ENCODE assay signal across 15 cellular contexts in genomic region chr19:35224681-35225604, GRCh38. TPM values are rescaled to one million over a fixed set of nuclear protein-coding genes. Genes with fewer than 3 reads are reported as not detected.
DNase-seq lines count a peak whose midpoint lies in the region; ATAC-seq, FAIRE-seq and TF ChIP-seq lines count a peak whose summit lies in the region.
"Had no signal": no experiment of that assay in that cellular context is flagged by ENCODE, and none has a peak within 500 bp of the region (broad histone marks: within the 10 kb centered on the region; RNA-seq: fewer than 3 reads in every experiment).

No MANE protein-coding gene starts in this region.

- 0 out of 2 replicates have a peak, but pooled peaks cover 5% of the 10 kb centered on the region for H3K4me1 Mint-ChIP-seq in HFFc6 (ENCODE audit: low read depth)

- no peak for FAIRE-seq in HepG2 (lab: Jason Lieb, UNC)

- no peak overlapping the region for H3K27ac ChIP-seq in left ventricle myocardium inferior (replicated peaks)
- H3K27ac ChIP-seq in HepG2 (ENCODE audit: extremely low read length, insufficient read depth, low read length) = no peak overlapping the region
- no peak overlapping the region for H3K27ac ChIP-seq in upper lobe of right lung
- H3K27ac ChIP-seq: tibial artery had no signal

- H3K4me2 ChIP-seq in HepG2 (ENCODE audit: low read depth, low read length) = no peak overlapping the region

- peaks cover 25% of the 10 kb centered on the region for H3K27me3 Mint-ChIP-seq in HFFc6 (ENCODE audit: insufficient read depth)

- no peaks in the 10 kb centered on the region for H3K79me2 ChIP-seq in HepG2 (ENCODE audit: insufficient read depth, low read length)

- TF ChIP-seq POLR2A in HepG2 (IDR thresholded peaks at IDR 0.05; ENCODE audit: insufficient read depth in 1 of 2, low read depth in 2 of 2, low read length in 2 of 2) (no peak), GM18505 (IDR thresholded peaks at IDR 0.05; ENCODE audit: borderline replicate concordance, extremely low read depth, insufficient read depth, insufficient read length) (no peak)

- no peak overlapping the region for H3K4me3 Mint-ChIP-seq in HFFc6

- H2AFZ ChIP-seq in HepG2 (ENCODE audit: low read length) = no peak overlapping the region

- TF ChIP-seq CTCF in left ventricle myocardium inferior (IDR thresholded peaks at IDR 0.05; ENCODE audit: borderline replicate concordance) (no peak), HepG2 (CRISPR knock-in tag; IDR thresholded peaks at IDR 0.05) (no peak), upper lobe of right lung (IDR thresholded peaks at IDR 0.05) (no peak), HFFc6 (IDR thresholded peaks at IDR 0.05) (no peak)

- H3K4me1 ChIP-seq in left ventricle myocardium inferior = peaks cover 22% of the 10 kb centered on the region
- no peaks in the 10 kb centered on the region for H3K4me1 ChIP-seq in HepG2 (ENCODE audit: insufficient read depth, low read length)
- H3K4me1 ChIP-seq in upper lobe of right lung = peaks cover 12% of the 10 kb centered on the region
- H3K4me1 ChIP-seq: tibial artery had no signal

- no peaks in the 10 kb centered on the region for H4K20me1 ChIP-seq in HepG2 (ENCODE audit: insufficient read depth, low read length)

- H3K9me3 ChIP-seq in left ventricle myocardium inferior (replicated peaks) (peaks cover 5% of the 10 kb centered on the region), HepG2 (ENCODE audit: low read length) (no peaks in the 10 kb centered on the region), upper lobe of right lung (no peaks in the 10 kb centered on the region)

- DNase-seq in left cardiac atrium = no peak
- no peak for DNase-seq in left ventricle myocardium inferior
- peak; percentile 51 for DNase-seq in activated CD8-positive, alpha-beta memory T cell treated with anti-CD3 and anti-CD28 coated beads, Interleukin-2, amount 50 U/mL, for 48 hours
- DNase-seq in HepG2 (ENCODE audit: low spot score) = no peak
- DNase-seq in upper lobe of right lung = peak; percentile 72
- no peak for DNase-seq in NCI-H2171 (lab: John Stamatoyannopoulos, UW)
- DNase-seq in HFFc6 = no peak
- DNase-seq: C1 segment of cervical spinal cord, dermis blood vessel endothelial cell, mesenchymal stem cell, tibial artery had no signal

- H3K9me3 Mint-ChIP-seq in HFFc6 = peaks cover 4% of the 10 kb centered on the region; the same call in 1 of the 2 replicates
- H3K9me3 Mint-ChIP-seq: activated naive CD4-positive, alpha-beta T cell treated with anti-CD3 and anti-CD28 coated beads, Interleukin-2, amount 50 U/mL, for 72 hours had no signal

- BruUV-seq in HepG2 (replicated peaks; lab: Mats Ljungman, UMichigan) = no TSS peak

- ATAC-seq in left cardiac atrium = peak; percentile 34 to 52
- peak; percentile 26; the same call in 1 of the 3 replicates for ATAC-seq in HepG2
- peak; percentile 75 for ATAC-seq in upper lobe of right lung
- ATAC-seq in GM18505 (IDR thresholded peaks at IDR 0.05; ENCODE audit: unreplicated experiment) = no peak
- ATAC-seq: activated naive CD4-positive, alpha-beta T cell treated with anti-CD3 and anti-CD28 coated beads, Interleukin-2, amount 50 U/mL, for 72 hours had no signal

- no peaks in the 10 kb centered on the region; the same call in 1 of the 2 replicates for H3K36me3 Mint-ChIP-seq in HFFc6 (ENCODE audit: low read depth)
- H3K36me3 Mint-ChIP-seq: activated naive CD4-positive, alpha-beta T cell treated with anti-CD3 and anti-CD28 coated beads, Interleukin-2, amount 50 U/mL, for 72 hours had no signal

- H3K27me3 ChIP-seq in left ventricle myocardium inferior (ENCODE audit: low read depth) = no peaks in the 10 kb centered on the region
- peaks cover 0 to 6% of the 10 kb centered on the region in 2 experiments; a peak in 2 of 5 replicates for H3K27me3 ChIP-seq in HepG2 (ENCODE audit: control insufficient read depth in 1 of 2, insufficient read depth in 2 of 2, low read length in 2 of 2)
- no peaks in the 10 kb centered on the region for H3K27me3 ChIP-seq in upper lobe of right lung

- no peak overlapping the region for H3K9ac ChIP-seq in HepG2 (ENCODE audit: insufficient read depth, low read depth, low read length)

- 54% methylated on average over 16 of the region's 41 CpGs for WGBS in HepG2 (ENCODE audit: low lambda C conversion rate)

- POLR2A ChIA-PET in HepG2 (lab: Yijun Ruan, JAX) = no interaction called here

- intact Hi-C loops in left cardiac atrium (cut with DNase I) (no loop called here), left ventricle myocardium inferior (cut with micrococcal nuclease) (no loop called here), HepG2 (cut with micrococcal nuclease; ENCODE audit: unreplicated experiment) (no loop called here), upper lobe of right lung (cut with DNase I) (no loop called here)

- H3K4me3 ChIP-seq in left ventricle myocardium inferior (no peak overlapping the region), HepG2 (replicated peaks in 1 of 3; ENCODE audit: insufficient read depth in 1 of 3, low read depth in 2 of 3, low read length in 3 of 3) (no peak overlapping the region), upper lobe of right lung (no peak overlapping the region)
- H3K4me3 ChIP-seq: tibial artery had no signal

- TF ChIP-seq EP300 in HepG2 (IDR thresholded peaks at IDR 0.05; ENCODE audit: low read depth in 2 of 2, low read length in 2 of 2) (no peak), HepG2 (CRISPR knock-in tag; IDR thresholded peaks at IDR 0.05; ENCODE audit: borderline replicate concordance) (no peak)

- TF ChIP-seq RAD21 in HepG2 (CRISPR knock-in tag; IDR thresholded peaks at IDR 0.05) = no peak

- H3K36me3 ChIP-seq in left ventricle myocardium inferior = no peaks in the 10 kb centered on the region
- H3K36me3 ChIP-seq in HepG2 (replicated peaks in 1 of 2; ENCODE audit: control insufficient read depth in 1 of 2, insufficient read depth in 2 of 2, low read length in 2 of 2) = no peaks in the 10 kb centered on the region
- no peaks in the 10 kb centered on the region for H3K36me3 ChIP-seq in upper lobe of right lung
- H3K36me3 ChIP-seq: tibial artery had no signal

- no peak overlapping the region for H3K27ac Mint-ChIP-seq in HFFc6
- H3K27ac Mint-ChIP-seq: activated naive CD4-positive, alpha-beta T cell treated with anti-CD3 and anti-CD28 coated beads, Interleukin-2, amount 50 U/mL, for 72 hours had no signal

- in situ Hi-C loops in HepG2 (cut with HindIII; ENCODE audit: extremely low pct_ligation_motif_present, low pct_unique_long_range_greater_than_20kb) = no loop called here

- CTCF ChIA-PET in HepG2 (lab: Yijun Ruan, JAX; ENCODE audit: low intra/inter-chr PET ratio, low total read pairs) = no interaction called here

RNA-seq across cellular contexts. Expression of gene FAM187B, which starts 3.6 kb away (rescaled TPM):
- total RNA-seq in left cardiac atrium (not detected), left ventricle myocardium inferior (not detected), HepG2 (2016; rRNA removed; fragmentation: Illumina TruSeq; extraction: Trizol) (not detected in 2 replicates), upper lobe of right lung (not detected)
- not detected in 2 replicates for total RNA-seq in HepG2 (2016; cell fraction: cytosol; rRNA removed; fragmentation: Illumina TruSeq; extraction: Trizol; ENCODE audit: low read depth)
- not detected in 2 replicates for total RNA-seq in HepG2 (2016; cell fraction: insoluble cytoplasmic fraction; rRNA removed; fragmentation: Illumina TruSeq; extraction: Trizol)
- total RNA-seq in HepG2 (2016; cell fraction: membrane; rRNA removed; fragmentation: Illumina TruSeq; extraction: Trizol) = not detected in 2 replicates
- not detected in 2 replicates for total RNA-seq in HepG2 (2016; cell fraction: nucleus; rRNA removed; fragmentation: Illumina TruSeq; extraction: Trizol)
- polyA plus RNA-seq in HepG2 (2011; rRNA removed) = not detected in 2 replicates
- not detected in 2 replicates for polyA plus RNA-seq in HepG2 (2011; cell fraction: cytosol; rRNA removed)
- polyA plus RNA-seq in HepG2 (2011; cell fraction: nucleus; rRNA removed) = not detected in 2 replicates
- polyA plus RNA-seq in HepG2 (2012) = not detected in 2 replicates
- not detected in 2 replicates for polyA plus RNA-seq in HepG2 (2016; cell fraction: cytosol; fragmentation: Illumina TruSeq; extraction: Trizol; ENCODE audit: low read depth)
- polyA plus RNA-seq in HepG2 (2016; cell fraction: insoluble cytoplasmic fraction; fragmentation: Illumina TruSeq; extraction: Trizol; ENCODE audit: low read depth) = not detected in 2 replicates
- not detected in 2 replicates for polyA plus RNA-seq in HepG2 (2016; cell fraction: membrane; fragmentation: Illumina TruSeq; extraction: Trizol; ENCODE audit: low read depth)
- not detected in 2 replicates for polyA plus RNA-seq in HepG2 (2016; cell fraction: nucleus; fragmentation: Illumina TruSeq; extraction: Trizol; ENCODE audit: insufficient read depth, low read depth)
- polyA minus RNA-seq in HepG2 (2011; rRNA and poly(A)+ RNA removed; ENCODE audit: low replicate concordance) = not detected in 2 replicates
- not detected in 2 replicates for polyA minus RNA-seq in HepG2 (2011; cell fraction: cytosol; rRNA and poly(A)+ RNA removed)
- polyA minus RNA-seq in HepG2 (2011; cell fraction: nucleus; rRNA and poly(A)+ RNA removed) = not detected in 2 replicates
- total RNA-seq in HFFc6 (2021; fragmentation: NEBNext Ultra II Directional; extraction: Animal tissue kit (Norgen Biotek cat#: 25700)) = not detected
- total RNA-seq: activated naive CD4-positive, alpha-beta T cell treated with anti-CD3 and anti-CD28 coated beads, Interleukin-2, amount 50 U/mL, for 72 hours; dermis blood vessel endothelial cell; H4; renal cortical epithelial cell had no signal

RNA-seq across cellular contexts. Expression of gene LSR, which starts 23.9 kb away (rescaled TPM):
- total RNA-seq in left cardiac atrium (1 to 10 TPM; 7.5 to 7.6 TPM), left ventricle myocardium inferior (4.5 TPM), HepG2 (2016; rRNA removed; fragmentation: Illumina TruSeq; extraction: Trizol) (14.2 and 29.2 TPM in 2 replicates), upper lobe of right lung (79.1 TPM)
- 8.7 and 9.3 TPM in 2 replicates for total RNA-seq in HepG2 (2016; cell fraction: cytosol; rRNA removed; fragmentation: Illumina TruSeq; extraction: Trizol; ENCODE audit: low read depth)
- total RNA-seq in HepG2 (2016; cell fraction: insoluble cytoplasmic fraction; rRNA removed; fragmentation: Illumina TruSeq; extraction: Trizol) = 15.3 and 31.4 TPM in 2 replicates
- 15.2 and 21.9 TPM in 2 replicates for total RNA-seq in HepG2 (2016; cell fraction: membrane; rRNA removed; fragmentation: Illumina TruSeq; extraction: Trizol)
- total RNA-seq in HepG2 (2016; cell fraction: nucleus; rRNA removed; fragmentation: Illumina TruSeq; extraction: Trizol) = 43.9 and 48.2 TPM in 2 replicates
- 79.2 and 111 TPM in 2 replicates for polyA plus RNA-seq in HepG2 (2011; rRNA removed)
- polyA plus RNA-seq in HepG2 (2011; cell fraction: cytosol; rRNA removed) = 44.4 and 71.0 TPM in 2 replicates
- polyA plus RNA-seq in HepG2 (2011; cell fraction: nucleus; rRNA removed) = 93.8 and 94.9 TPM in 2 replicates
- polyA plus RNA-seq in HepG2 (2012) = 67.7 and 97.6 TPM in 2 replicates
- polyA plus RNA-seq in HepG2 (2016; cell fraction: cytosol; fragmentation: Illumina TruSeq; extraction: Trizol; ENCODE audit: low read depth) = 15.7 and 17.3 TPM in 2 replicates
- polyA plus RNA-seq in HepG2 (2016; cell fraction: insoluble cytoplasmic fraction; fragmentation: Illumina TruSeq; extraction: Trizol; ENCODE audit: low read depth) = 25.8 and 27.8 TPM in 2 replicates
- 21.9 and 23.9 TPM in 2 replicates for polyA plus RNA-seq in HepG2 (2016; cell fraction: membrane; fragmentation: Illumina TruSeq; extraction: Trizol; ENCODE audit: low read depth)
- polyA plus RNA-seq in HepG2 (2016; cell fraction: nucleus; fragmentation: Illumina TruSeq; extraction: Trizol; ENCODE audit: insufficient read depth, low read depth) = 110 and 128 TPM in 2 replicates
- polyA minus RNA-seq in HepG2 (2011; rRNA and poly(A)+ RNA removed; ENCODE audit: low replicate concordance) = 87.8 and 296 TPM in 2 replicates
- 103 and 111 TPM in 2 replicates for polyA minus RNA-seq in HepG2 (2011; cell fraction: cytosol; rRNA and poly(A)+ RNA removed)
- polyA minus RNA-seq in HepG2 (2011; cell fraction: nucleus; rRNA and poly(A)+ RNA removed) = 64.0 and 64.9 TPM in 2 replicates
- 1 to 10 TPM; 1.7 to 3.3 (median 2.3) TPM for total RNA-seq in HFFc6 (2021; fragmentation: NEBNext Ultra II Directional; extraction: Animal tissue kit (Norgen Biotek cat#: 25700))

RNA-seq across cellular contexts. Expression of gene USF2, which starts 43.8 kb away (rescaled TPM):
- total RNA-seq in left cardiac atrium (100 to 1,000 TPM; 130 to 147 TPM), left ventricle myocardium inferior (147 TPM), HepG2 (2016; rRNA removed; fragmentation: Illumina TruSeq; extraction: Trizol) (44.8 and 54.9 TPM in 2 replicates), upper lobe of right lung (152 TPM)
- 85.6 and 90.7 TPM in 2 replicates for total RNA-seq in HepG2 (2016; cell fraction: cytosol; rRNA removed; fragmentation: Illumina TruSeq; extraction: Trizol; ENCODE audit: low read depth)
- total RNA-seq in HepG2 (2016; cell fraction: insoluble cytoplasmic fraction; rRNA removed; fragmentation: Illumina TruSeq; extraction: Trizol) = 38.6 and 58.5 TPM in 2 replicates
- total RNA-seq in HepG2 (2016; cell fraction: membrane; rRNA removed; fragmentation: Illumina TruSeq; extraction: Trizol) = 116 and 121 TPM in 2 replicates
- 31.0 and 31.5 TPM in 2 replicates for total RNA-seq in HepG2 (2016; cell fraction: nucleus; rRNA removed; fragmentation: Illumina TruSeq; extraction: Trizol)
- 94.9 and 106 TPM in 2 replicates for polyA plus RNA-seq in HepG2 (2011; rRNA removed)
- 72.5 and 101 TPM in 2 replicates for polyA plus RNA-seq in HepG2 (2011; cell fraction: cytosol; rRNA removed)
- polyA plus RNA-seq in HepG2 (2011; cell fraction: nucleus; rRNA removed) = 179 and 216 TPM in 2 replicates
- polyA plus RNA-seq in HepG2 (2012) = 59.3 and 80.8 TPM in 2 replicates
- 180 and 204 TPM in 2 replicates for polyA plus RNA-seq in HepG2 (2016; cell fraction: cytosol; fragmentation: Illumina TruSeq; extraction: Trizol; ENCODE audit: low read depth)
- 76.3 and 81.0 TPM in 2 replicates for polyA plus RNA-seq in HepG2 (2016; cell fraction: insoluble cytoplasmic fraction; fragmentation: Illumina TruSeq; extraction: Trizol; ENCODE audit: low read depth)
- polyA plus RNA-seq in HepG2 (2016; cell fraction: membrane; fragmentation: Illumina TruSeq; extraction: Trizol; ENCODE audit: low read depth) = 201 and 210 TPM in 2 replicates
- polyA plus RNA-seq in HepG2 (2016; cell fraction: nucleus; fragmentation: Illumina TruSeq; extraction: Trizol; ENCODE audit: insufficient read depth, low read depth) = 122 and 131 TPM in 2 replicates
- 64.5 and 74.9 TPM in 2 replicates for polyA minus RNA-seq in HepG2 (2011; rRNA and poly(A)+ RNA removed; ENCODE audit: low replicate concordance)
- polyA minus RNA-seq in HepG2 (2011; cell fraction: cytosol; rRNA and poly(A)+ RNA removed) = 28.8 and 32.4 TPM in 2 replicates
- 29.3 and 33.5 TPM in 2 replicates for polyA minus RNA-seq in HepG2 (2011; cell fraction: nucleus; rRNA and poly(A)+ RNA removed)
- 10 to 100 TPM; 66.0 to 78.1 (median 71.4) TPM for total RNA-seq in HFFc6 (2021; fragmentation: NEBNext Ultra II Directional; extraction: Animal tissue kit (Norgen Biotek cat#: 25700))

RNA-seq across cellular contexts. Expression of gene HAMP, which starts 57.4 kb away (rescaled TPM):
- total RNA-seq in left cardiac atrium = 1 to 10 TPM in 1 of 2 donors, under 1 TPM in 1; 0.41 to 7.6 TPM
- total RNA-seq in left ventricle myocardium inferior = not detected
- total RNA-seq in HepG2 (2016; rRNA removed; fragmentation: Illumina TruSeq; extraction: Trizol) = 25.7 and 47.6 TPM in 2 replicates
- total RNA-seq in HepG2 (2016; cell fraction: cytosol; rRNA removed; fragmentation: Illumina TruSeq; extraction: Trizol; ENCODE audit: low read depth) = 25.4 and 32.6 TPM in 2 replicates
- 29.6 and 46.4 TPM in 2 replicates for total RNA-seq in HepG2 (2016; cell fraction: insoluble cytoplasmic fraction; rRNA removed; fragmentation: Illumina TruSeq; extraction: Trizol)
- 20.2 and 24.3 TPM in 2 replicates for total RNA-seq in HepG2 (2016; cell fraction: membrane; rRNA removed; fragmentation: Illumina TruSeq; extraction: Trizol)
- total RNA-seq in HepG2 (2016; cell fraction: nucleus; rRNA removed; fragmentation: Illumina TruSeq; extraction: Trizol) = 34.1 and 40.9 TPM in 2 replicates
- 36.1 and 73.0 TPM in 2 replicates for polyA plus RNA-seq in HepG2 (2011; rRNA removed)
- 15.0 and 69.5 TPM in 2 replicates for polyA plus RNA-seq in HepG2 (2011; cell fraction: cytosol; rRNA removed)
- polyA plus RNA-seq in HepG2 (2011; cell fraction: nucleus; rRNA removed) = 13.2 and 42.5 TPM in 2 replicates
- polyA plus RNA-seq in HepG2 (2012) = 6.0 and 30.6 TPM in 2 replicates
- 29.7 and 32.2 TPM in 2 replicates for polyA plus RNA-seq in HepG2 (2016; cell fraction: cytosol; fragmentation: Illumina TruSeq; extraction: Trizol; ENCODE audit: low read depth)
- polyA plus RNA-seq in HepG2 (2016; cell fraction: insoluble cytoplasmic fraction; fragmentation: Illumina TruSeq; extraction: Trizol; ENCODE audit: low read depth) = 44.0 and 52.6 TPM in 2 replicates
- 28.8 and 30.2 TPM in 2 replicates for polyA plus RNA-seq in HepG2 (2016; cell fraction: membrane; fragmentation: Illumina TruSeq; extraction: Trizol; ENCODE audit: low read depth)
- 111 and 114 TPM in 2 replicates for polyA plus RNA-seq in HepG2 (2016; cell fraction: nucleus; fragmentation: Illumina TruSeq; extraction: Trizol; ENCODE audit: insufficient read depth, low read depth)
- 150 TPM in 1 of 2 replicates, not detected in the other for polyA minus RNA-seq in HepG2 (2011; rRNA and poly(A)+ RNA removed; ENCODE audit: low replicate concordance)
- 10.9 and 30.2 TPM in 2 replicates for polyA minus RNA-seq in HepG2 (2011; cell fraction: cytosol; rRNA and poly(A)+ RNA removed)
- polyA minus RNA-seq in HepG2 (2011; cell fraction: nucleus; rRNA and poly(A)+ RNA removed) = 9.2 and 18.0 TPM in 2 replicates
- 1.5 TPM for total RNA-seq in upper lobe of right lung
- not detected for total RNA-seq in HFFc6 (2021; fragmentation: NEBNext Ultra II Directional; extraction: Animal tissue kit (Norgen Biotek cat#: 25700))

Comparison
In these comparisons a context has a peak if more than half of its experiments do, and no peak if none do; other contexts are left out.
1. DNase-seq: peak in activated CD8-positive, alpha-beta memory T cell treated with anti-CD3 and anti-CD28 coated beads, Interleukin-2, amount 50 U/mL, for 48 hours (single experiment) and upper lobe of right lung (single experiment); none in left cardiac atrium (single experiment), left ventricle myocardium inferior (single experiment), HepG2 (single experiment), NCI-H2171 (single experiment) and HFFc6 (single experiment).